ENCODE assay signal across 25 cellular contexts in genomic region chr3:87498358-87499080, GRCh38.
DNase-seq lines count a peak whose midpoint lies in the region; FAIRE-seq and TF ChIP-seq lines count a peak whose summit lies in the region.
"Had no signal": no experiment of that assay in that cellular context is flagged by ENCODE, and none has a peak within 500 bp of the region (broad histone marks: within the 10 kb centered on the region; RNA-seq: fewer than 3 reads in every experiment).

No MANE protein-coding gene starts in this region.

- H3K4me2 ChIP-seq in GM23248 (ENCODE audit: unreplicated experiment): no peak overlapping the region
- H3K4me2 ChIP-seq in astrocyte (ENCODE audit: low read length): no peak overlapping the region
- H3K4me2 ChIP-seq: GM23338 had no signal

- FAIRE-seq in astrocyte (lab: Jason Lieb, UNC): peak; percentile 5
- FAIRE-seq: GM12892, HepG2, K562, RCC 7860 had no signal

- H3K36me3 ChIP-seq in GM23248 (ENCODE audit: low read depth): no peaks in the 10 kb centered on the region
- no peaks in the 10 kb centered on the region for H3K36me3 ChIP-seq in astrocyte (ENCODE audit: insufficient read depth, low read length)
- H3K36me3 ChIP-seq: SJSA1 had no signal

- no peaks in the 10 kb centered on the region for H3K36me3 Mint-ChIP-seq in astrocyte (ENCODE audit: low read depth, unreplicated experiment)

- H3K4me3 ChIP-seq in GM23248: no peak overlapping the region
- no peak overlapping the region for H3K4me3 ChIP-seq in astrocyte (ENCODE audit: insufficient read depth, low read depth, low read length)
- H3K4me3 ChIP-seq: GM23338, K562, SJSA1 had no signal

- no peaks in the 10 kb centered on the region for H3K79me2 ChIP-seq in GM23248 (ENCODE audit: insufficient read depth)
- no peaks in the 10 kb centered on the region for H3K79me2 ChIP-seq in astrocyte (ENCODE audit: insufficient read depth, low read length)

- H3K9ac ChIP-seq in GM23248 (no peak overlapping the region), astrocyte (ENCODE audit: low read length) (no peak overlapping the region)

- H3F3A ChIP-seq in GM23248 (ENCODE audit: insufficient read depth): peaks cover 7% of the 10 kb centered on the region; the same call in 1 of the 2 replicates

- no peak overlapping the region for H3K27ac Mint-ChIP-seq in astrocyte (ENCODE audit: unreplicated experiment)
- H3K27ac Mint-ChIP-seq: CD4-positive, alpha-beta T cell; GM23338 had no signal

- H3K27me3 Mint-ChIP-seq in astrocyte (ENCODE audit: low read depth, unreplicated experiment): no peaks in the 10 kb centered on the region
- H3K27me3 Mint-ChIP-seq: CD4-positive, alpha-beta T cell had no signal

- DNase-seq in GM23248 (peak; percentile 35), M059J (ENCODE audit: low read depth) (peak; percentile 1), astrocyte (ENCODE audit: low read depth) (no peak), dermis blood vessel endothelial cell (no peak), NCI-H1092 (lab: John Stamatoyannopoulos, UW) (no peak), HUDEP-2 (lab: John Stamatoyannopoulos, UW; ENCODE audit: unreplicated experiment in 76 of 76) (no peak), NCI-H510A (lab: John Stamatoyannopoulos, UW) (no peak)
- DNase-seq: CD4-positive, alpha-beta T cell; COR-L47; DMS 273 treated with DMSO at 0.1 percent for 48 hours; DMS79 treated with DMSO at 0.1 percent for 48 hours; HCEC 1CT; NCI-H1105; NCI-H146; NCI-H2029; NCI-H2227 treated with DMSO at 0.1 percent for 48 hours; NCI-H510A treated with DMSO at 0.1 percent for 48 hours; NCI-H748 treated with DMSO at 0.1 percent for 48 hours; NK-92 treated with Interleukin-12 subunit alpha and Interleukin-12 subunit beta, amount 100 ng/mL, for 24 hours had no signal

- H3K4me1 ChIP-seq in GM23248 (ENCODE audit: insufficient read depth) (peaks cover 10% of the 10 kb centered on the region), astrocyte (ENCODE audit: insufficient read depth, low read length) (no peaks in the 10 kb centered on the region)
- H3K4me1 ChIP-seq: SJSA1 had no signal

- H3K9me2 ChIP-seq in GM23248 (ENCODE audit: insufficient read depth): no peaks in the 10 kb centered on the region

- WGBS in GM23248 (ENCODE audit: low coverage in 1 of 2, low lambda C conversion rate in 2 of 2, missing lambda C conversion rate in 2 of 2), 2 experiments: 34 to 47% methylated on average over 1 of the region's 1 CpG

- TF ChIP-seq CTCF in astrocyte (IDR thresholded peaks at IDR 0.05; ENCODE audit: insufficient read depth, low read depth, low read length): no peak

- H3K27ac ChIP-seq in GM23248 (no peak overlapping the region), astrocyte (ENCODE audit: low read depth, low read length) (no peak overlapping the region)
- H3K27ac ChIP-seq: SJSA1 had no signal

- no peaks in the 10 kb centered on the region for H3K9me3 ChIP-seq in GM23248 (ENCODE audit: low read depth)
- H3K9me3 ChIP-seq in astrocyte (ENCODE audit: insufficient read depth, low read depth, low read length): no peaks in the 10 kb centered on the region
- H3K9me3 ChIP-seq: SJSA1 had no signal

- H3K4me3 Mint-ChIP-seq in astrocyte (ENCODE audit: unreplicated experiment): no peak overlapping the region
- H3K4me3 Mint-ChIP-seq: CD4-positive, alpha-beta T cell; GM23338 had no signal

- 0 out of 2 replicates have a peak, but pooled peaks cover under 1% of the 10 kb centered on the region for H3K27me3 ChIP-seq in GM23248 (replicated peaks; ENCODE audit: insufficient read depth)
- H3K27me3 ChIP-seq in astrocyte (ENCODE audit: insufficient read depth, low read length): no peaks in the 10 kb centered on the region
- H3K27me3 ChIP-seq: SJSA1 had no signal

- peaks cover 6% of the 10 kb centered on the region for H3K4me1 Mint-ChIP-seq in astrocyte (ENCODE audit: low read depth, unreplicated experiment)

- in situ Hi-C loops in GM23248 (cut with MboI): loop anchor here (10.0 kb wide), 1 partner anchor 144 kb away; no protein-coding TSS in a partner anchor

- no peaks in the 10 kb centered on the region for H3K9me3 Mint-ChIP-seq in astrocyte (ENCODE audit: unreplicated experiment)
- H3K9me3 Mint-ChIP-seq: CD4-positive, alpha-beta T cell; GM23338 had no signal

- no peak overlapping the region for H2AFZ ChIP-seq in GM23248
- no peak overlapping the region for H2AFZ ChIP-seq in astrocyte (ENCODE audit: low read depth, low read length)
- H2AFZ ChIP-seq: GM23338 had no signal

- H4K20me1 ChIP-seq in GM23248 (ENCODE audit: insufficient read depth) (no peaks in the 10 kb centered on the region), astrocyte (ENCODE audit: insufficient read depth, low read length) (no peaks in the 10 kb centered on the region)

Comparison
In these comparisons a context has a peak if more than half of its experiments do, and no peak if none do; other contexts are left out.
1. DNase-seq: peak in GM23248 (single experiment) and M059J (single experiment); none in astrocyte (single experiment), dermis blood vessel endothelial cell (single experiment), NCI-H1092 (single experiment), HUDEP-2 (0 of 76) and NCI-H510A (single experiment).